ENCODE assay signal across 9 cellular contexts in the genomic region with DNA sequence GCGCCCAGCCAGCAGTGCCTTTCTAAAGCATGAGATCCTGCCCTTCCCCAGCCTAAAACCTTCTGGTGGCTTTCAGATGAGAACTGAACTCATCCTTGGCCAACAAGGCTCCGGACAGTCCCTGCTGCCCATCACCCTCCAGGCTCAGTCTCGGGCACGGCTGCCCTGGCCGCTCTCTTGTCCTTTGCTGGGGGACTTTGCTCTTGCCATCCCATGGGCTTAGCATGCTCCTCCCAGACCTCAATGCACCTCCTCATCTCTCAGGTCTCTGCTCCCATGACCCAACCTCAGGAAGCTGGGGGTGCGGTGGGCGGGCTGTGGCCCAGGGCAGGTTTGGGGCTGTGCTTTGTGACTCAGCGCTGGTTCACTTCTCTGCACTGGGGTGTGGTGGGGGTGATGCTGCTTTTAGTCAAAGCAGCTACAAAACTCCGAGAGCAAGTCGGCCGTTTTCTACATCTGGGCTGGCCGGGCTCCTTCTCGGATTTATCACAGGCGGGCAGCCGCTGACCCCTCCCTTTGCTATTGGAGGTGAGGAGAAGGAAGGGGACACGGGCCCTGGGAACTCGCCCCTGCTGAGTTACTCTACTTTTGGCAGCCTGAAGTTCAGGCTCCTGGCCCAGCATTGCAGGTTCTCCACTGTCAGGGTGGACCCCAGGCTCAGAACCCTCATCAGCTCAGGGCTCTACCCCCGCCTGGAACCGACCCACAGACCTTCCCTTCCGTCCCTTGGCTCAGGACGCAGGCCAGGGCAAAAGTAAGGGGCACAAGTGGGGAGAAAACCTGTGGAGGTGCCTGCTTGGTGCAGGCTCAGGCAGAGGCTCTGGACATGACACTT.
DNase-seq lines count a peak whose midpoint lies in the region; ATAC-seq lines count a peak whose summit lies in the region.
"Had no signal": no experiment of that assay in that cellular context is flagged by ENCODE, and none has a peak within 500 bp of the region (broad histone marks: within the 10 kb centered on the region; RNA-seq: fewer than 3 reads in every experiment).

No MANE protein-coding gene starts in this region.

- no peak overlapping the region for H2AFZ ChIP-seq in trophoblast cell (ENCODE audit: insufficient read depth, low read length, poor library complexity)

- no peak overlapping the region for H4K12ac ChIP-seq in trophoblast cell (ENCODE audit: low read depth, low read length)

- no peak overlapping the region for H3K9ac ChIP-seq in trophoblast cell (ENCODE audit: low read length)

- H3K18ac ChIP-seq in trophoblast cell (ENCODE audit: low read length): no peak overlapping the region

- H2AK5ac ChIP-seq in trophoblast cell (ENCODE audit: low read length): no peak overlapping the region

- H3K23ac ChIP-seq in trophoblast cell (ENCODE audit: low read length): no peak overlapping the region

- peak overlapping the region; percentile 91 for H3K27ac Mint-ChIP-seq in activated naive CD8-positive, alpha-beta T cell treated with anti-CD3 and anti-CD28 coated beads, Interleukin-2, amount 10 ng/mL, durations not matched to agents 7 days and 5 days

- no peaks in the 10 kb centered on the region for H3K27me3 ChIP-seq in trophoblast cell (ENCODE audit: insufficient read depth, low read length)

- no peaks in the 10 kb centered on the region for H3K36me3 Mint-ChIP-seq in activated naive CD8-positive, alpha-beta T cell treated with anti-CD3 and anti-CD28 coated beads, Interleukin-2, amount 10 ng/mL, durations not matched to agents 7 days and 5 days
- H3K36me3 Mint-ChIP-seq: brain had no signal

- H3K14ac ChIP-seq in trophoblast cell (ENCODE audit: low read length): no peak overlapping the region

- H2BK5ac ChIP-seq in trophoblast cell (ENCODE audit: low read depth, low read length, poor library complexity): no peak overlapping the region

- no CpG with 5 or more reads among the region's 21 CpGs for WGBS in trophoblast cell (ENCODE audit: extremely low coverage, insufficient coverage, insufficient read length)

- H3K4me3 ChIP-seq in trophoblast cell (ENCODE audit: low read depth, low read length): no peak overlapping the region

- peaks cover 2% of the 10 kb centered on the region for H3K9me3 ChIP-seq in trophoblast cell (ENCODE audit: insufficient read depth, low read depth, low read length)

- H3K27ac ChIP-seq in trophoblast cell (ENCODE audit: low read depth, low read length): no peak overlapping the region

- peaks cover 45% of the 10 kb centered on the region for H3K4me1 Mint-ChIP-seq in activated naive CD8-positive, alpha-beta T cell treated with anti-CD3 and anti-CD28 coated beads, Interleukin-2, amount 10 ng/mL, durations not matched to agents 7 days and 5 days

- no peaks in the 10 kb centered on the region for H3K9me3 Mint-ChIP-seq in activated naive CD8-positive, alpha-beta T cell treated with anti-CD3 and anti-CD28 coated beads, Interleukin-2, amount 10 ng/mL, durations not matched to agents 7 days and 5 days

- POLR2A ChIA-PET in activated naive CD8-positive, alpha-beta T cell treated with anti-CD3 and anti-CD28 coated beads, Interleukin-2, amount 10 ng/mL, durations not matched to agents 7 days and 5 days (lab: Charles Lee): interaction anchor here (1.1 to 1.4 kb wide), 5 partner anchors 14 to 137 kb away, joined by 3 to 6 read pairs (median 4); a partner anchor contains a TSS

- H4K8ac ChIP-seq in trophoblast cell (ENCODE audit: low read depth, low read length): no peak overlapping the region

- peak; percentile 33 for ATAC-seq in GM21786 (IDR thresholded peaks at IDR 0.05; ENCODE audit: unreplicated experiment)
- peak; percentile 90 for ATAC-seq in activated naive CD8-positive, alpha-beta T cell treated with anti-CD3 and anti-CD28 coated beads, Interleukin-2, amount 10 ng/mL, durations not matched to agents 7 days and 5 days (ENCODE audit: low read depth)

- H4K91ac ChIP-seq in trophoblast cell (ENCODE audit: low read depth, low read length): no peak overlapping the region

- peaks cover 36% of the 10 kb centered on the region for H3K27me3 Mint-ChIP-seq in activated naive CD8-positive, alpha-beta T cell treated with anti-CD3 and anti-CD28 coated beads, Interleukin-2, amount 10 ng/mL, durations not matched to agents 7 days and 5 days

- DNase-seq in T follicular helper cell (ENCODE audit: low read depth) (peak; percentile 52), COLO829 (ENCODE audit: low spot score) (no peak), germinal center (ENCODE audit: low spot score) (no peak), NCI-H2029 treated with DMSO at 0.1 percent for 48 hours (lab: John Stamatoyannopoulos, UW) (no peak), trophoblast cell (no peak)
- peak; percentile 77 for DNase-seq in activated naive CD8-positive, alpha-beta T cell treated with anti-CD3 and anti-CD28 coated beads, Interleukin-2, amount 10 ng/mL, durations not matched to agents 7 days and 5 days
- DNase-seq in stimulated activated CD4-positive, alpha-beta T cell treated with anti-CD3 and anti-CD28 coated beads, Interleukin-12 subunit alpha, Interleukin-12 subunit beta, amount 100 ng/mL, for 24 hours (ENCODE audit: low read depth in 2 of 2): peak; percentile 82 to 88

- no peaks in the 10 kb centered on the region for H3K79me1 ChIP-seq in trophoblast cell (ENCODE audit: low read length)

- no peak overlapping the region for H3K4ac ChIP-seq in trophoblast cell (ENCODE audit: low read depth, low read length)

- peaks cover 0 to under 1% of the 10 kb centered on the region in 2 experiments for H3K4me1 ChIP-seq in trophoblast cell (ENCODE audit: control insufficient read depth in 1 of 2, insufficient read depth in 2 of 2, low read length in 2 of 2)

- H3K4me3 Mint-ChIP-seq in activated naive CD8-positive, alpha-beta T cell treated with anti-CD3 and anti-CD28 coated beads, Interleukin-2, amount 10 ng/mL, durations not matched to agents 7 days and 5 days: peak overlapping the region; percentile 84

- no peak overlapping the region for H2BK120ac ChIP-seq in trophoblast cell (ENCODE audit: insufficient read depth, low read length, poor library complexity)

- H3K36me3 ChIP-seq in trophoblast cell (ENCODE audit: control insufficient read depth in 1 of 2, insufficient read depth in 2 of 2, low read length in 2 of 2): no peaks in the 10 kb centered on the region

- H3K79me2 ChIP-seq in trophoblast cell (ENCODE audit: control insufficient read depth, insufficient read depth, low read length, poor library complexity): no peaks in the 10 kb centered on the region

- no peak overlapping the region for H3K4me2 ChIP-seq in trophoblast cell (ENCODE audit: low read length)

- H2BK12ac ChIP-seq in trophoblast cell (ENCODE audit: low read length): no peak overlapping the region

Comparison
In these comparisons a context has a peak if more than half of its experiments do, and no peak if none do; other contexts are left out.
1. DNase-seq: peak in T follicular helper cell (single experiment), activated naive CD8-positive, alpha-beta T cell treated with anti-CD3 and anti-CD28 coated beads, Interleukin-2, amount 10 ng/mL, durations not matched to agents 7 days and 5 days (single experiment) and stimulated activated CD4-positive, alpha-beta T cell treated with anti-CD3 and anti-CD28 coated beads, Interleukin-12 subunit alpha, Interleukin-12 subunit beta, amount 100 ng/mL, for 24 hours (2 of 2); none in COLO829 (single experiment), germinal center (single experiment), NCI-H2029 treated with DMSO at 0.1 percent for 48 hours (single experiment) and trophoblast cell (0 of 2).